In the genomic region with DNA sequence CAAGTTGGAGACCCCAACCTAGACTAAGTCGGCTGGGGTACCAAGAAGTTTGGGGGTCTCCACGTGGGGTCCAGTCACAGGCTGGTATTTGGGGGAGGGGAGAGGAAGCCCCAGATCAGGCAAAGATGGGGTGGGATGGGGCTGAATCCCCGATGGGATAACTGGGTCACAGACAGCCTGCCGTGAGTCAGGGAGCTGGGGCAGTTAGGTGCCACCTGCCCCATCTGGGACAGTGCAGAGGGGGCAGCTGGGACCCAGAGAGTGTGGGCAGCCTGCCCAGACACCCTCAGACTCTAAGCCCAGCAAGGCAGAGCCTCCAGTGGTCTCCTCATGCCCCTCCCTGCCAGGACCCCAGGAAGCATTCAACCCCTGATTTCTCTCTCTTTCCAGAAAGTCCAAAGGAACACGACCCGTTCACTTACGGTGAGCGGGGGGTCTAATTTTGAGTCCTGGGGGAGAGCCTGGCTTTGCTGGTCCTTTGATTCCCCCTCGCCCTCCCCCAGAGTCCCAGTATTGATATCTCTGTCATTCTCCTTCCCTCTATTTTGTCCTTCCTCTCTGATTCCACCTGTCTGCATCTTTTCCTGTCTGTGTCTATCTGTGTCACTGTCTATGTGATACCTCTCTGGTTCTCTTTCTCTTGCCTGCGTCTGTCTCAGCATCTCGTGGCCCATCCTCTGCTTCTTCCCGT, we compare ENCODE assay signal across 1 cellular context.
A peak's percentile ranks its signal among the peaks of the same experiment; 100 is the strongest.
TF ChIP-seq lines count a peak whose summit lies in the region.

No MANE protein-coding gene starts in this region.

TF ChIP-seq in HEK293, 187 proteins besides CTCF, POLR2A, EP300 and RAD21 (continued from another document):
- TF ChIP-seq, protein P1, sequence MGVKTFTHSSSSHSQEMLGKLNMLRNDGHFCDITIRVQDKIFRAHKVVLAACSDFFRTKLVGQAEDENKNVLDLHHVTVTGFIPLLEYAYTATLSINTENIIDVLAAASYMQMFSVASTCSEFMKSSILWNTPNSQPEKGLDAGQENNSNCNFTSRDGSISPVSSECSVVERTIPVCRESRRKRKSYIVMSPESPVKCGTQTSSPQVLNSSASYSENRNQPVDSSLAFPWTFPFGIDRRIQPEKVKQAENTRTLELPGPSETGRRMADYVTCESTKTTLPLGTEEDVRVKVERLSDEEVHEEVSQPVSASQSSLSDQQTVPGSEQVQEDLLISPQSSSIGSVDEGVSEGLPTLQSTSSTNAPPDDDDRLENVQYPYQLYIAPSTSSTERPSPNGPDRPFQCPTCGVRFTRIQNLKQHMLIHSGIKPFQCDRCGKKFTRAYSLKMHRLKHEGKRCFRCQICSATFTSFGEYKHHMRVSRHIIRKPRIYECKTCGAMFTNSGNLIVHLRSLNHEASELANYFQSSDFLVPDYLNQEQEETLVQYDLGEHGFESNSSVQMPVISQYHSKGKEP (tag by site-specific recombination; IDR thresholded peaks at IDR 0.05), result no peak
- TF ChIP-seq ZNF280C (tag by site-specific recombination; IDR thresholded peaks at IDR 0.05) (no peak), SCRT2 (tag by site-specific recombination; IDR thresholded peaks at IDR 0.05) (peak; percentile 87), ZNF175 (tag by site-specific recombination; IDR thresholded peaks at IDR 0.05) (no peak), PRDM2 (tag by site-specific recombination; IDR thresholded peaks at IDR 0.05; ENCODE audit: borderline replicate concordance) (peak; percentile 81; the same call in 1 of the 2 replicates)
